In the genomic region with DNA sequence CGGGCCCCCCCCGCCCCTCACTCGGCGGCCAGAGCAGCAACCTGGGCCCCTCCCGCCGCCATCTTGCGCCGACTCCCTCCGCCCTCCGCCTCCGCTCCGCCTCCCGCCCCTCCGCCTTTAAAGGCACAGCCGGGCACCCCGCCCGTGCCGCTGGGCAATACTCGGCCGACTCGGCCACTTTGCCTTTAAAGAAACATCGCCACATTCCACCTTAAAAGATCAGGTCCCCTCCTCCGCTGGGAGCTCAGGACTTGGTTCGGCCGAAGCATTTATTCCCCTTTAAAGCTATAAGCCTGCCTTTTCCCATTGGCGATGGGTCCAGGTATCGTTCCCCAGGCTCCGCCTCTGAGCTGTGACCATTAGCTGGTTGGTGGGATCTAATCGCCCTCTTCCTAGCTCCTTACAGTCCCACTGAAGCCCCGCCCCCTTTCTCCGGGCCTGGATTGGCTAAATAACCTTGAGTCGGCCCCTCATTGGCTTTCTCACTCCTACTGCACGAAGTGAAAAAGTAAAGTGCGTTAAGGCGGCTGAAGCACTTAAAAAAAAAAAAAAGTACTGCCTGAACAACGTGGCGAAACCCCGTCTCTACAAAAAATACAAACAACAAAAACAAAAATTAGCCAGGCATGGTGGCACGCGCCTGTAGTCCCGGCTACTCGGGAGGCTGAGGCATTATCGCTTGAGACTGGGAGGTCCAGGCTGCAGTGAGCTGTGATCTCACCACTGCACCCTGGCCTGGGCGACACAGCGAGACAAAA, we compare ENCODE assay signal across 1 cellular context.
TF ChIP-seq lines count a peak whose summit lies in the region.

A gene with protein sequence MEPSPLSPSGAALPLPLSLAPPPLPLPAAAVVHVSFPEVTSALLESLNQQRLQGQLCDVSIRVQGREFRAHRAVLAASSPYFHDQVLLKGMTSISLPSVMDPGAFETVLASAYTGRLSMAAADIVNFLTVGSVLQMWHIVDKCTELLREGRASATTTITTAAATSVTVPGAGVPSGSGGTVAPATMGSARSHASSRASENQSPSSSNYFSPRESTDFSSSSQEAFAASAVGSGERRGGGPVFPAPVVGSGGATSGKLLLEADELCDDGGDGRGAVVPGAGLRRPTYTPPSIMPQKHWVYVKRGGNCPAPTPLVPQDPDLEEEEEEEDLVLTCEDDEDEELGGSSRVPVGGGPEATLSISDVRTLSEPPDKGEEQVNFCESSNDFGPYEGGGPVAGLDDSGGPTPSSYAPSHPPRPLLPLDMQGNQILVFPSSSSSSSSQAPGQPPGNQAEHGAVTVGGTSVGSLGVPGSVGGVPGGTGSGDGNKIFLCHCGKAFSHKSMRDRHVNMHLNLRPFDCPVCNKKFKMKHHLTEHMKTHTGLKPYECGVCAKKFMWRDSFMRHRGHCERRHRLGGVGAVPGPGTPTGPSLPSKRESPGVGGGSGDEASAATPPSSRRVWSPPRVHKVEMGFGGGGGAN (minus strand): TSS at position 77 of the 758 bp plus-strand sequence. CDS start 828 bp downstream, outside the sequence.

TF ChIP-seq in HEK293, 187 proteins besides CTCF, POLR2A, EP300 and RAD21 (continued from another document and continues in another):
- TF ChIP-seq ZNF747 (tag by site-specific recombination; IDR thresholded peaks at IDR 0.05) (no peak), REPIN1 (tag by site-specific recombination; IDR thresholded peaks at IDR 0.05; ENCODE audit: low read depth) (no peak), ZNF600 (tag by site-specific recombination; IDR thresholded peaks at IDR 0.05) (0 out of 2 replicates have a peak, but pooled peaks have one; percentile 39), ZNF16 (tag by site-specific recombination; IDR thresholded peaks at IDR 0.05; ENCODE audit: low read depth) (no peak), TRIM28 (IDR thresholded peaks at IDR 0.05; ENCODE audit: borderline replicate concordance, low read length) (no peak), ZIC2 (tag by site-specific recombination; IDR thresholded peaks at IDR 0.05) (no peak; the same call in 1 of the 2 replicates), ZNF341 (tag by site-specific recombination; IDR thresholded peaks at IDR 0.05; ENCODE audit: low read depth) (peak; percentile 78), HOXA7 (CRISPR knock-in tag; IDR thresholded peaks at IDR 0.05; ENCODE audit: borderline replicate concordance) (no peak), BCL11A (tag by site-specific recombination; IDR thresholded peaks at IDR 0.05; ENCODE audit: low read depth) (peak; percentile 27; the same call in 1 of the 2 replicates), PATZ1 (tag by site-specific recombination; IDR thresholded peaks at IDR 0.05) (peak; percentile 43; the same call in 1 of the 2 replicates), KLF8 (tag by site-specific recombination; IDR thresholded peaks at IDR 0.05) (peak; percentile 98), ZBTB1 (tag by site-specific recombination; IDR thresholded peaks at IDR 0.05) (no peak), ZNF121 (tag by site-specific recombination; IDR thresholded peaks at IDR 0.05) (no peak), ZNF221 (tag by site-specific recombination; IDR thresholded peaks at IDR 0.05; ENCODE audit: borderline replicate concordance) (no peak), ZFP69B (tag by site-specific recombination; IDR thresholded peaks at IDR 0.05) (peak; percentile 97), ZNF548 (tag by site-specific recombination; IDR thresholded peaks at IDR 0.05) (no peak), ZBTB20 (tag by site-specific recombination; IDR thresholded peaks at IDR 0.05) (peak; percentile 26; the same call in 1 of the 2 replicates), ZNF48 (tag by site-specific recombination; IDR thresholded peaks at IDR 0.05) (no peak), ZNF830 (tag by site-specific recombination; IDR thresholded peaks at IDR 0.05; ENCODE audit: low read depth) (no peak), ZNF629 (tag by site-specific recombination; IDR thresholded peaks at IDR 0.05) (peak; percentile 80), ZNF777 (tag by site-specific recombination; IDR thresholded peaks at IDR 0.05; ENCODE audit: borderline replicate concordance) (no peak), MEIS1 (CRISPR knock-in tag; IDR thresholded peaks at IDR 0.05; ENCODE audit: borderline replicate concordance) (no peak), ZNF670 (tag by site-specific recombination; IDR thresholded peaks at IDR 0.05; ENCODE audit: low read depth) (no peak), ZEB2 (tag by site-specific recombination; IDR thresholded peaks at IDR 0.05) (peak; percentile 71; the same call in 1 of the 2 replicates), ZNF529 (tag by site-specific recombination; IDR thresholded peaks at IDR 0.05; ENCODE audit: insufficient replicate concordance) (no peak), ZNF133 (tag by site-specific recombination; IDR thresholded peaks at IDR 0.05) (no peak), ZNF555 (tag by site-specific recombination; conservative IDR thresholded peaks at IDR 0.05) (no peak), GLI2 (tag by site-specific recombination; IDR thresholded peaks at IDR 0.05; ENCODE audit: borderline replicate concordance, low read depth) (no peak), OSR2 (tag by site-specific recombination; IDR thresholded peaks at IDR 0.05) (no peak; the same call in none of the 2 replicates), SP7 (tag by site-specific recombination; IDR thresholded peaks at IDR 0.05) (peak; percentile 56; the same call in 1 of the 2 replicates), ZNF791 (tag by site-specific recombination; IDR thresholded peaks at IDR 0.05) (no peak), KLF7 (tag by site-specific recombination; IDR thresholded peaks at IDR 0.05; ENCODE audit: borderline replicate concordance) (peak; percentile 46; the same call in 1 of the 2 replicates), ZBTB49 (tag by site-specific recombination; IDR thresholded peaks at IDR 0.05; ENCODE audit: low read depth) (no peak), TCF7L2 (IDR thresholded peaks at IDR 0.05; ENCODE audit: borderline replicate concordance, low read depth, low read length) (no peak), MZF1 (tag by site-specific recombination; IDR thresholded peaks at IDR 0.05; ENCODE audit: borderline replicate concordance) (no peak), KLF1 (tag by site-specific recombination; IDR thresholded peaks at IDR 0.05) (peak; percentile 76), ZNF626 (tag by site-specific recombination; IDR thresholded peaks at IDR 0.05) (no peak), ZNF426 (tag by site-specific recombination; IDR thresholded peaks at IDR 0.05) (no peak), PRDM4 (tag by site-specific recombination; IDR thresholded peaks at IDR 0.05) (no peak), MYNN (tag by site-specific recombination; IDR thresholded peaks at IDR 0.05; ENCODE audit: borderline replicate concordance) (no peak), KLF16 (tag by site-specific recombination; IDR thresholded peaks at IDR 0.05) (no peak), ZFP37 (tag by site-specific recombination; IDR thresholded peaks at IDR 0.05) (no peak)
- TF ChIP-seq, protein P1, sequence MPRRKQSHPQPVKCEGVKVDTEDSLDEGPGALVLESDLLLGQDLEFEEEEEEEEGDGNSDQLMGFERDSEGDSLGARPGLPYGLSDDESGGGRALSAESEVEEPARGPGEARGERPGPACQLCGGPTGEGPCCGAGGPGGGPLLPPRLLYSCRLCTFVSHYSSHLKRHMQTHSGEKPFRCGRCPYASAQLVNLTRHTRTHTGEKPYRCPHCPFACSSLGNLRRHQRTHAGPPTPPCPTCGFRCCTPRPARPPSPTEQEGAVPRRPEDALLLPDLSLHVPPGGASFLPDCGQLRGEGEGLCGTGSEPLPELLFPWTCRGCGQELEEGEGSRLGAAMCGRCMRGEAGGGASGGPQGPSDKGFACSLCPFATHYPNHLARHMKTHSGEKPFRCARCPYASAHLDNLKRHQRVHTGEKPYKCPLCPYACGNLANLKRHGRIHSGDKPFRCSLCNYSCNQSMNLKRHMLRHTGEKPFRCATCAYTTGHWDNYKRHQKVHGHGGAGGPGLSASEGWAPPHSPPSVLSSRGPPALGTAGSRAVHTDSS (tag by site-specific recombination; IDR thresholded peaks at IDR 0.05): no peak
- TF ChIP-seq, protein P2, sequence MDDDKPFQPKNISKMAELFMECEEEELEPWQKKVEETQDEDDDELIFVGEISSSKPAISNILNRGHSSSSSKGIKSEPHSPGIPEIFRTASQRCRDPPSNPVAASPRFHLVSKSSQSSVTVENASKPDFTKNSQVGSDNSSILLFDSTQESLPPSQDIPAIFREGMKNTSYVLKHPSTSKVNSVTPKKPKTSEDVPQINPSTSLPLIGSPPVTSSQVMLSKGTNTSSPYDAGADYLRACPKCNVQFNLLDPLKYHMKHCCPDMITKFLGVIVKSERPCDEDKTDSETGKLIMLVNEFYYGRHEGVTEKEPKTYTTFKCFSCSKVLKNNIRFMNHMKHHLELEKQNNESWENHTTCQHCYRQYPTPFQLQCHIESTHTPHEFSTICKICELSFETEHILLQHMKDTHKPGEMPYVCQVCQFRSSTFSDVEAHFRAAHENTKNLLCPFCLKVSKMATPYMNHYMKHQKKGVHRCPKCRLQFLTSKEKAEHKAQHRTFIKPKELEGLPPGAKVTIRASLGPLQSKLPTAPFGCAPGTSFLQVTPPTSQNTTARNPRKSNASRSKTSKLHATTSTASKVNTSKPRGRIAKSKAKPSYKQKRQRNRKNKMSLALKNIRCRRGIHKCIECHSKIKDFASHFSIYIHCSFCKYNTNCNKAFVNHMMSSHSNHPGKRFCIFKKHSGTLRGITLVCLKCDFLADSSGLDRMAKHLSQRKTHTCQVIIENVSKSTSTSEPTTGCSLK (tag by site-specific recombination; IDR thresholded peaks at IDR 0.05): no peak
- TF ChIP-seq, protein P3, sequence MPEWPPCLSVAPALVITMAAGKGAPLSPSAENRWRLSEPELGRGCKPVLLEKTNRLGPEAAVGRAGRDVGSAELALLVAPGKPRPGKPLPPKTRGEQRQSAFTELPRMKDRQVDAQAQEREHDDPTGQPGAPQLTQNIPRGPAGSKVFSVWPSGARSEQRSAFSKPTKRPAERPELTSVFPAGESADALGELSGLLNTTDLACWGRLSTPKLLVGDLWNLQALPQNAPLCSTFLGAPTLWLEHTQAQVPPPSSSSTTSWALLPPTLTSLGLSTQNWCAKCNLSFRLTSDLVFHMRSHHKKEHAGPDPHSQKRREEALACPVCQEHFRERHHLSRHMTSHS (tag by site-specific recombination; IDR thresholded peaks at IDR 0.05): no peak
